Comparison of ENCODE assay signal across 12 cellular contexts in genomic region chr9:127562271-127562780, GRCh38. TPM values are rescaled to one million over a fixed set of nuclear protein-coding genes. Genes with fewer than 3 reads are reported as not detected.
DNase-seq lines count a peak whose midpoint lies in the region; ATAC-seq, FAIRE-seq and TF ChIP-seq lines count a peak whose summit lies in the region.
"Had no signal": no experiment of that assay in that cellular context is flagged by ENCODE, and none has a peak within 500 bp of the region (broad histone marks: within the 10 kb centered on the region; RNA-seq: fewer than 3 reads in every experiment).

No MANE protein-coding gene starts in this region.

- peak overlapping the region; percentile 39 for H3K4me2 ChIP-seq in PC-9

- H3K4me3 Mint-ChIP-seq in endothelial cell (ENCODE audit: unreplicated experiment), result no peak overlapping the region
- H3K4me3 Mint-ChIP-seq: memory B cell had no signal

- H4K20me1 ChIP-seq in PC-9 (ENCODE audit: insufficient read depth), result peaks cover 17% of the 10 kb centered on the region

- CTCF ChIA-PET in PC-9 (lab: Charles Lee), result interaction anchor here (1.0 to 1.3 kb wide), 2 partner anchors 12 to 22 kb away, joined by 6 to 7 read pairs; no protein-coding TSS in a partner anchor

- FAIRE-seq in pancreas (lab: Jason Lieb, UNC), result no peak
- FAIRE-seq in GM12892 (lab: Jason Lieb, UNC), result no peak

- no peak for ATAC-seq in pancreas

- no peaks in the 10 kb centered on the region for H3K9me2 ChIP-seq in PC-9 (ENCODE audit: insufficient read depth)

- H3K27me3 Mint-ChIP-seq in endothelial cell (ENCODE audit: unreplicated experiment), result peaks cover 10% of the 10 kb centered on the region
- H3K27me3 Mint-ChIP-seq: CD8-positive, alpha-beta memory T cell had no signal

- TSS peak; percentile 60 for BruUV-seq in PC-9 (replicated peaks; lab: Mats Ljungman, UMichigan)

- TF ChIP-seq CTCF in PC-9 (conservative IDR thresholded peaks at IDR 0.05) (no peak), endothelial cell (IDR thresholded peaks at IDR 0.05; ENCODE audit: unreplicated experiment) (no peak), pancreas (IDR thresholded peaks at IDR 0.05) (no peak)

- H3K9me3 ChIP-seq in PC-9 (ENCODE audit: insufficient read depth, low read depth), result no peaks in the 10 kb centered on the region
- no peaks in the 10 kb centered on the region for H3K9me3 ChIP-seq in pancreas
- no peaks in the 10 kb centered on the region for H3K9me3 ChIP-seq in HAP-1

- H3K36me3 ChIP-seq in ACC112 (ENCODE audit: insufficient read depth, low read length) (peaks cover 19% of the 10 kb centered on the region; the same call in 1 of the 2 replicates), PC-9 (ENCODE audit: low read depth) (peaks cover 28% of the 10 kb centered on the region), pancreas (peaks cover 0 to 6% (median 0%) of the 10 kb centered on the region in 3 donors), HAP-1 (replicated peaks) (peaks cover 3% of the 10 kb centered on the region)

- H3K36me3 Mint-ChIP-seq in endothelial cell (ENCODE audit: low read depth, unreplicated experiment), result peaks cover 30% of the 10 kb centered on the region
- H3K36me3 Mint-ChIP-seq: memory B cell had no signal

- in situ Hi-C loops in HAP-1 (cut with MboI; ENCODE audit: low sequenced_read_pairs), result no loop called here

- H3F3A ChIP-seq in PC-9 (ENCODE audit: insufficient read depth, low read depth), result peaks cover 78% of the 10 kb centered on the region

- H3K27ac Mint-ChIP-seq in endothelial cell (ENCODE audit: unreplicated experiment), result peak overlapping the region; percentile 97
- H3K27ac Mint-ChIP-seq: memory B cell had no signal

- no peaks in the 10 kb centered on the region for H3K27me3 ChIP-seq in ACC112 (ENCODE audit: insufficient read depth, low read length)
- H3K27me3 ChIP-seq in PC-9 (ENCODE audit: insufficient read depth, low read depth), result no peaks in the 10 kb centered on the region
- H3K27me3 ChIP-seq in pancreas, result no peaks in the 10 kb centered on the region
- H3K27me3 ChIP-seq in HAP-1 (ENCODE audit: low read depth), result no peaks in the 10 kb centered on the region

- POLR2A ChIA-PET in PC-9 (lab: Charles Lee; ENCODE audit: unreplicated experiment), result interaction anchor here (0.6 to 1.3 kb wide), 11 partner anchors 11 to 532 kb away, joined by 3 to 36 read pairs (median 5); partner anchors contain the start of gene SLC2A8

- H3K4me3 ChIP-seq in ACC112 (ENCODE audit: low read depth, low read length) (peak overlapping the region; percentile 46), PC-9 (no peak overlapping the region; the same call in 1 of the 2 replicates), pancreas (peak overlapping the region in 1 of 4 donors; percentile 0), HAP-1 (no peak overlapping the region)

- WGBS in pancreas, 2 donors, result 53 to 60% methylated on average over 13 of the region's 13 CpGs

- DNase-seq in PC-9 (no peak), endothelial cell (ENCODE audit: low spot score) (no peak), pancreas (peak in 1 of 6 donors; percentile 6), GM12892 (ENCODE audit: insufficient read length) (no peak), NCI-H2029 treated with DMSO at 0.1 percent for 48 hours (lab: John Stamatoyannopoulos, UW) (no peak), activated gamma-delta T cell treated with Interleukin-2 at 50 U/mL for 16 hours (no peak), HAP-1 (ENCODE audit: low spot score in 2 of 2) (no peak)
- DNase-seq: CD8-positive, alpha-beta memory T cell; stimulated activated CD4-positive, alpha-beta T cell treated with anti-CD3 and anti-CD28 coated beads, Interleukin-2, amount 100 ng/mL, for 48 hours had no signal

- H3K79me2 ChIP-seq in ACC112 (ENCODE audit: control insufficient read depth, insufficient read depth, low read length, unreplicated experiment), result peaks cover 94% of the 10 kb centered on the region
- H3K79me2 ChIP-seq in PC-9 (ENCODE audit: low read depth), result peaks cover 93% of the 10 kb centered on the region

- H3K4me1 ChIP-seq in ACC112 (ENCODE audit: control insufficient read depth, insufficient read depth, low read length, unreplicated experiment) (peaks cover 89% of the 10 kb centered on the region), PC-9 (replicated peaks; ENCODE audit: insufficient read depth) (peaks cover 93% of the 10 kb centered on the region), pancreas (peaks cover 19 to 69% (median 61%) of the 10 kb centered on the region in 3 donors), HAP-1 (peaks cover 5% of the 10 kb centered on the region)

- H3K4me1 Mint-ChIP-seq in endothelial cell (ENCODE audit: unreplicated experiment), result peaks cover 56% of the 10 kb centered on the region
- H3K4me1 Mint-ChIP-seq: memory B cell had no signal

- H2AFZ ChIP-seq in ACC112 (ENCODE audit: low read length, unreplicated experiment), result no peak overlapping the region
- no peak overlapping the region for H2AFZ ChIP-seq in PC-9

- H3K27ac ChIP-seq in ACC112 (ENCODE audit: low read depth, low read length), result peak overlapping the region; percentile 90
- peak overlapping the region; percentile 84 for H3K27ac ChIP-seq in PC-9
- H3K27ac ChIP-seq in pancreas, result peak overlapping the region; percentile 42 to 83 (median 66)
- H3K27ac ChIP-seq: HL-60 had no signal

- no peak for TF ChIP-seq POLR2A in GM12892 (IDR thresholded peaks at IDR 0.05; ENCODE audit: low read depth, low read length)

- intact Hi-C loops in PC-9 (cut with micrococcal nuclease; ENCODE audit: unreplicated experiment) (no loop called here), pancreas (cut with DNase I) (no loop called here)

- no peaks in the 10 kb centered on the region for H3K9me3 Mint-ChIP-seq in endothelial cell (ENCODE audit: unreplicated experiment)
- H3K9me3 Mint-ChIP-seq: CD8-positive, alpha-beta memory T cell; memory B cell had no signal

RNA-seq across cellular contexts. Expression of gene STXBP1, which starts 49.8 kb away (rescaled TPM):
- total RNA-seq in PC-9 (2021) (35.1 and 44.0 TPM in 2 replicates), endothelial cell (ENCODE audit: unreplicated experiment) (113 TPM), pancreas (10 to 100 TPM; 14.3 to 33.0 (median 22.0) TPM)
- polyA plus RNA-seq in pancreas, result 10 to 100 TPM; 17.6 to 46.4 TPM
- polyA plus RNA-seq in GM12892 (2012; ENCODE audit: missing spikeins), result 1.8 TPM
